Comparison of ENCODE assay signal across 1 cellular context in genomic region chr3:128344046-128344368, GRCh38.
TF ChIP-seq lines count a peak whose summit lies in the region.

No MANE protein-coding gene starts in this region.

TF ChIP-seq in K562, 482 proteins besides CTCF, POLR2A, EP300 and RAD21 (continued from another document):
- TF ChIP-seq MGA (IDR thresholded peaks at IDR 0.05): peak; percentile 35; the same call in 1 of the 2 replicates
- 0 out of 2 replicates have a peak, but pooled peaks have one; percentile 20 for TF ChIP-seq RBFOX2 (IDR thresholded peaks at IDR 0.05; ENCODE audit: low read depth, low read length)
- 0 out of 2 replicates have a peak, but pooled peaks have one; percentile 0 for TF ChIP-seq SUPT5H (IDR thresholded peaks at IDR 0.05)
- peak; percentile 46 for TF ChIP-seq ZFX (CRISPR knock-in tag; IDR thresholded peaks at IDR 0.05)
- TF ChIP-seq PHB (CRISPR knock-in tag; IDR thresholded peaks at IDR 0.05): no peak
- no peak for TF ChIP-seq THRAP3 (IDR thresholded peaks at IDR 0.05; ENCODE audit: borderline replicate concordance)
